Comparison of ENCODE assay signal across 16 cellular contexts in genomic region chr1:21559788-21560567, GRCh38. TPM values are rescaled to one million over a fixed set of nuclear protein-coding genes. Genes with fewer than 3 reads are reported as not detected.
"Had no signal": no experiment of that assay in that cellular context is flagged by ENCODE, and none has a peak within 500 bp of the region (broad histone marks: within the 10 kb centered on the region; RNA-seq: fewer than 3 reads in every experiment).

No MANE protein-coding gene starts in this region.

- H3K4me3 Mint-ChIP-seq: memory B cell; natural killer cell treated with Interleukin-12 subunit alpha and Interleukin-12 subunit beta and Interleukin-15 and Interleukin-18, amount 100 ng/mL, for 72 hours; stimulated activated naive B cell treated with anti-CD40 and anti-IgM and Interleukin-4, amounts not matched to agents 10 μg/mL and 1 μg/mL and 100 μg/mL, for 72 hours; stimulated activated naive CD8-positive, alpha-beta T cell treated with anti-CD3 and anti-CD28 coated beads, Interleukin-15, amount 100 ng/mL, for 72 hours had no signal

- H3K4me1 Mint-ChIP-seq: memory B cell; stimulated activated naive B cell treated with anti-CD40 and anti-IgM and Interleukin-4, amounts not matched to agents 10 μg/mL and 1 μg/mL and 100 μg/mL, for 72 hours; stimulated activated naive CD8-positive, alpha-beta T cell treated with anti-CD3 and anti-CD28 coated beads, Interleukin-15, amount 100 ng/mL, for 72 hours had no signal

- DNase-seq: effector CD4-positive, alpha-beta T cell; gastrocnemius medialis; heart right ventricle; hypothalamus; left ventricle myocardium inferior; lower lobe of right lung; midbrain; sigmoid colon; stimulated activated CD4-positive, alpha-beta T cell treated with anti-CD3 and anti-CD28 coated beads, Interleukin-2, amount 100 ng/mL, for 24 hours; stimulated activated CD4-positive, alpha-beta T cell treated with anti-CD3 and anti-CD28 coated beads, Interleukin-4, amount 100 ng/mL, for 4 hours; stimulated activated naive B cell treated with anti-CD40 and anti-IgM and Interleukin-4, amounts not matched to agents 10 μg/mL and 1 μg/mL and 100 μg/mL, for 72 hours; stimulated activated naive CD8-positive, alpha-beta T cell treated with anti-CD3 and anti-CD28 coated beads, Interleukin-15, amount 100 ng/mL, for 72 hours; testis had no signal

- H3K27ac Mint-ChIP-seq: memory B cell; natural killer cell treated with Interleukin-12 subunit alpha and Interleukin-12 subunit beta and Interleukin-15 and Interleukin-18, amount 100 ng/mL, for 72 hours; stimulated activated naive B cell treated with anti-CD40 and anti-IgM and Interleukin-4, amounts not matched to agents 10 μg/mL and 1 μg/mL and 100 μg/mL, for 72 hours had no signal

- H3K9me3 Mint-ChIP-seq: memory B cell; natural killer cell treated with Interleukin-12 subunit alpha and Interleukin-12 subunit beta and Interleukin-15 and Interleukin-18, amount 100 ng/mL, for 72 hours; stimulated activated naive B cell treated with anti-CD40 and anti-IgM and Interleukin-4, amounts not matched to agents 10 μg/mL and 1 μg/mL and 100 μg/mL, for 72 hours; stimulated activated naive CD8-positive, alpha-beta T cell treated with anti-CD3 and anti-CD28 coated beads, Interleukin-15, amount 100 ng/mL, for 72 hours had no signal

- FAIRE-seq: islet of Langerhans had no signal

- H3K27me3 Mint-ChIP-seq: memory B cell had no signal

- H3K36me3 Mint-ChIP-seq: memory B cell; natural killer cell treated with Interleukin-12 subunit alpha and Interleukin-12 subunit beta and Interleukin-15 and Interleukin-18, amount 100 ng/mL, for 72 hours had no signal

RNA-seq across cellular contexts. Expression of gene ALPL, which starts 50.8 kb away (rescaled TPM):
- total RNA-seq: natural killer cell treated with Interleukin-12 subunit alpha and Interleukin-12 subunit beta and Interleukin-15 and Interleukin-18, amount 100 ng/mL, for 72 hours had no signal
